8 cellular contexts compared by ENCODE assay signal in the genomic region with DNA sequence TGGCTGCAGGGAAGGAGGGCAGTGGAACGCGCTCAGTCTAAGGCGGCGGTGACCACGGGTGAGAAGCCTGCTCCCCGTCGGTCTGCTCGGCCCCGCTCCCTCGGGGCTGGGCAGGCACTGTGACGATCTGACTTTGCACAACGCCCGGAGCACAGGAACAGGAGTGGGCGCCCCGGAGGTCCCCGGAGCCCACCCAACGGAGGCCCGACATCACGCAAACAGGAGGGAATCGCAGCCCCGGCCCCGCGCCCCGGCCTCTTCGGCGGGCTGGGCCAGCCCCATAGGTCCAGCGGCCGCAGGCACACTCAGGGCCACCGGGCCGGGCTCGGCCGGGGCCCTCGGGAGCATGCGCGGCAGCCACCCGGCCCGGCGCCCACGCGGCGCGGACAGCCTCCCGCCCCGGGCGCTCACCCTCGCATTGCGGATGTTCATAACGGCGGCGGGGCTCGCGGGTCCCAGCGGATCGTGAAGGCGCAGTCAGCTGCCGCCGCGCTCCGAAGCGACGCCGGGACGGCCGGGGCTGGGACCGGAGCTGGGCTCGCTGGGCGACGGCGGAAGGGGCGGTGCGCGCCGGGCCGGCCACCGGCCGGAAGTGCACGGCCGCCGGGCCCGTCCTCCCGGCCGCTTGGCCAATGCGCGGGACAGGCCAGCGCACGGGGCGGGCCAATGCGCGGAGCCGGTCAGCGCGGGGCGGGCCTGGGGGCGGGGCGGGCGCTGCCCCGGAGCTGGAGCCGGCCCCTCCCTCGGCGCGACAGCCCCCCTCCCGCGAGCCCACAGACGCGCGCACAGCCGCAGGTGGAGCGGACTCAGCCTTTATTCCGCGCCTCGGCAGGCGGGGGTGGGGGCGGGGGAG. TPM values are rescaled to one million over a fixed set of nuclear protein-coding genes. Genes with fewer than 3 reads are reported as not detected.
A peak's percentile ranks its signal among the peaks of the same experiment; 100 is the strongest.
DNase-seq lines count a peak whose midpoint lies in the region; ATAC-seq, FAIRE-seq and TF ChIP-seq lines count a peak whose summit lies in the region.

A gene (minus strand): TSS at position 565 of the 853 bp plus-strand sequence. CDS start 133 bp downstream, at position 432.

- 0 out of 2 replicates have a peak, but pooled peaks cover under 1% of the 10 kb centered on the region for H3K4me1 ChIP-seq in PC-9 (replicated peaks; ENCODE audit: insufficient read depth)
- H3K4me1 ChIP-seq in naive thymus-derived CD4-positive, alpha-beta T cell (ENCODE audit: control insufficient read depth in 2 of 2, insufficient read depth in 2 of 2, low read length in 2 of 2): no peaks in the 10 kb centered on the region
- H3K4me1 ChIP-seq in testis: no peaks in the 10 kb centered on the region

- no peak within 1 kb of the TSS for H3K27ac ChIP-seq in PC-9
- H3K27ac ChIP-seq in naive thymus-derived CD4-positive, alpha-beta T cell (ENCODE audit: low read depth, low read length): peak within 1 kb of the TSS; percentile 60
- H3K27ac ChIP-seq in testis: no peak within 1 kb of the TSS

- CTCF ChIA-PET in PC-9 (lab: Charles Lee): interaction anchor here (0.7 kb wide), 1 partner anchor 28 kb away, joined by 4 read pairs; no protein-coding TSS in a partner anchor
- CTCF ChIA-PET in naive thymus-derived CD4-positive, alpha-beta T cell (lab: Charles Lee): interaction anchor here (1.1 kb wide), 1 partner anchor 11 kb away, joined by 3 read pairs; no protein-coding TSS in a partner anchor

- no peak for FAIRE-seq in D721Med (lab: Jason Lieb, UNC)

- WGBS in testis, 2 donors: 0 to 1% methylated on average over 2 to 18 of the region's 113 CpGs

- no TSS peak for BruUV-seq in PC-9 (replicated peaks; lab: Mats Ljungman, UMichigan)

- peak within 1 kb of the TSS; percentile 85 for H3K4me3 ChIP-seq in PC-9
- H3K4me3 ChIP-seq in naive thymus-derived CD4-positive, alpha-beta T cell (ENCODE audit: low read length): peak within 1 kb of the TSS; percentile 39
- peak within 1 kb of the TSS; percentile 47 to 63 for H3K4me3 ChIP-seq in testis

- H3K27me3 ChIP-seq in PC-9 (ENCODE audit: insufficient read depth, low read depth): no peaks in the 10 kb centered on the region
- H3K27me3 ChIP-seq in naive thymus-derived CD4-positive, alpha-beta T cell (ENCODE audit: control insufficient read depth in 2 of 2, insufficient read depth in 2 of 2, low read length in 2 of 2): no peaks in the 10 kb centered on the region
- no peaks in the 10 kb centered on the region for H3K27me3 ChIP-seq in testis

- peaks cover 8% of the 10 kb centered on the region; the same call in 1 of the 2 replicates for H3F3A ChIP-seq in PC-9 (ENCODE audit: insufficient read depth, low read depth)

- H3K9me2 ChIP-seq in PC-9 (ENCODE audit: insufficient read depth): no peaks in the 10 kb centered on the region

- peak within 1 kb of the TSS; percentile 62 for H2AFZ ChIP-seq in PC-9

- H3K9me3 Mint-ChIP-seq in activated T-helper 2 cell treated with anti-CD3 and anti-CD28 coated beads, Interferon-gamma antibody, Interleukin-2, Interleukin-4, amounts not matched to agents 10 μg/mL and 5 μg/mL and 100 μg/mL, durations not matched to agents 14 hours and 24 hours and 36 hours: no peaks in the 10 kb centered on the region
- H3K9me3 Mint-ChIP-seq in naive thymus-derived CD4-positive, alpha-beta T cell: no peaks in the 10 kb centered on the region

- H3K9me3 ChIP-seq in PC-9 (ENCODE audit: insufficient read depth, low read depth): no peaks in the 10 kb centered on the region
- H3K9me3 ChIP-seq in naive thymus-derived CD4-positive, alpha-beta T cell (ENCODE audit: control insufficient read depth in 2 of 3, low read length in 3 of 3): no peaks in the 10 kb centered on the region
- no peaks in the 10 kb centered on the region for H3K9me3 ChIP-seq in testis

- H3K4me2 ChIP-seq in PC-9: peak within 1 kb of the TSS; percentile 92

- H3K36me3 Mint-ChIP-seq in activated T-helper 2 cell treated with anti-CD3 and anti-CD28 coated beads, Interferon-gamma antibody, Interleukin-2, Interleukin-4, amounts not matched to agents 10 μg/mL and 5 μg/mL and 100 μg/mL, durations not matched to agents 14 hours and 24 hours and 36 hours (ENCODE audit: low read depth): peaks cover 27% of the 10 kb centered on the region
- H3K36me3 Mint-ChIP-seq in naive thymus-derived CD4-positive, alpha-beta T cell: peaks cover 0 to 4% (median 0%) of the 10 kb centered on the region in 5 donors

- POLR2A ChIA-PET in PC-9 (lab: Charles Lee; ENCODE audit: unreplicated experiment): interaction anchor here (0.6 kb wide), 2 partner anchors 168 to 464 kb away, joined by 3 to 6 read pairs; no protein-coding TSS in a partner anchor
- POLR2A ChIA-PET in naive thymus-derived CD4-positive, alpha-beta T cell (lab: Charles Lee): interaction anchor here (17.4 to 21.0 kb wide), 2 partner anchors 8 to 9 kb away, joined by 384 read pairs; a partner anchor contains a TSS

- H3K36me3 ChIP-seq in PC-9 (ENCODE audit: low read depth) (no peaks in the 10 kb centered on the region), testis (ENCODE audit: low read depth, missing control alignments) (no peaks in the 10 kb centered on the region)
- H3K36me3 ChIP-seq in naive thymus-derived CD4-positive, alpha-beta T cell (ENCODE audit: control insufficient read depth in 2 of 3, insufficient read depth in 3 of 3, low read length in 3 of 3): peaks cover 0 to 15% (median 0%) of the 10 kb centered on the region in 3 experiments

- H3K4me1 Mint-ChIP-seq in activated T-helper 2 cell treated with anti-CD3 and anti-CD28 coated beads, Interferon-gamma antibody, Interleukin-2, Interleukin-4, amounts not matched to agents 10 μg/mL and 5 μg/mL and 100 μg/mL, durations not matched to agents 14 hours and 24 hours and 36 hours (ENCODE audit: low read depth): peaks cover 2% of the 10 kb centered on the region
- H3K4me1 Mint-ChIP-seq in naive thymus-derived CD4-positive, alpha-beta T cell: peaks cover 0 to 34% (median 17%) of the 10 kb centered on the region in 7 donors

- peaks cover 23% of the 10 kb centered on the region for H3K79me2 ChIP-seq in PC-9 (ENCODE audit: low read depth)

- TF ChIP-seq POLR2A in testis (IDR thresholded peaks at IDR 0.05): no peak

- peak; percentile 73 for ATAC-seq in GM19467 (IDR thresholded peaks at IDR 0.05; ENCODE audit: unreplicated experiment)
- peak; percentile 92 for ATAC-seq in naive thymus-derived CD4-positive, alpha-beta T cell

- peak; percentile 78 for DNase-seq in D721Med (ENCODE audit: insufficient read length, low spot score)
- DNase-seq in HPDE6-E6E7 (ENCODE audit: extremely low spot score): peak; percentile 87
- peak in 1 of 2 experiments; percentile 87 for DNase-seq in PC-9
- peak; percentile 50 for DNase-seq in activated T-helper 2 cell treated with anti-CD3 and anti-CD28 coated beads, Interferon-gamma antibody, Interleukin-2, Interleukin-4, amounts not matched to agents 10 μg/mL and 5 μg/mL and 100 μg/mL, durations not matched to agents 14 hours and 24 hours and 36 hours (ENCODE audit: low spot score)
- DNase-seq in fibroblast of peridontal ligament (ENCODE audit: extremely low read depth): peak; percentile 40
- peak in 7 of 9 donors; percentile 19 to 76 (median 34) for DNase-seq in naive thymus-derived CD4-positive, alpha-beta T cell
- DNase-seq in testis: peak; percentile 73

- H4K20me1 ChIP-seq in PC-9 (ENCODE audit: insufficient read depth): no peaks in the 10 kb centered on the region; the same call in 1 of the 2 replicates

- intact Hi-C loops in PC-9 (cut with micrococcal nuclease; ENCODE audit: unreplicated experiment): loop anchor here (2.0 kb wide), 1 partner anchor 210 kb away; a partner anchor contains a TSS
- intact Hi-C loops in activated T-helper 2 cell treated with anti-CD3 and anti-CD28 coated beads, Interferon-gamma antibody, Interleukin-2, Interleukin-4, amounts not matched to agents 10 μg/mL and 5 μg/mL and 100 μg/mL, durations not matched to agents 14 hours and 24 hours and 36 hours (cut with micrococcal nuclease): no loop called here
- intact Hi-C loops in naive thymus-derived CD4-positive, alpha-beta T cell (cut with micrococcal nuclease): loop anchor here (1.0 kb wide), 2 partner anchors 8 to 13 kb away; a partner anchor contains a TSS
- intact Hi-C loops in testis (cut with DNase I; ENCODE audit: low total_unique reads): no loop called here

- TF ChIP-seq CTCF in D721Med (IDR thresholded peaks at IDR 0.05; ENCODE audit: insufficient read depth, missing control alignments): no peak
- no peak for TF ChIP-seq CTCF in PC-9 (conservative IDR thresholded peaks at IDR 0.05)
- no peak for TF ChIP-seq CTCF in testis (IDR thresholded peaks at IDR 0.05)

- no peaks in the 10 kb centered on the region for H3K27me3 Mint-ChIP-seq in activated T-helper 2 cell treated with anti-CD3 and anti-CD28 coated beads, Interferon-gamma antibody, Interleukin-2, Interleukin-4, amounts not matched to agents 10 μg/mL and 5 μg/mL and 100 μg/mL, durations not matched to agents 14 hours and 24 hours and 36 hours (ENCODE audit: low read depth)
- H3K27me3 Mint-ChIP-seq in naive thymus-derived CD4-positive, alpha-beta T cell: no peaks in the 10 kb centered on the region

- peak within 1 kb of the TSS; percentile 84 for H3K4me3 Mint-ChIP-seq in activated T-helper 2 cell treated with anti-CD3 and anti-CD28 coated beads, Interferon-gamma antibody, Interleukin-2, Interleukin-4, amounts not matched to agents 10 μg/mL and 5 μg/mL and 100 μg/mL, durations not matched to agents 14 hours and 24 hours and 36 hours (ENCODE audit: low read depth)
- peak within 1 kb of the TSS; percentile 80 to 90 (median 87) for H3K4me3 Mint-ChIP-seq in naive thymus-derived CD4-positive, alpha-beta T cell

- H3K27ac Mint-ChIP-seq in activated T-helper 2 cell treated with anti-CD3 and anti-CD28 coated beads, Interferon-gamma antibody, Interleukin-2, Interleukin-4, amounts not matched to agents 10 μg/mL and 5 μg/mL and 100 μg/mL, durations not matched to agents 14 hours and 24 hours and 36 hours: peak within 1 kb of the TSS; percentile 42
- peak within 1 kb of the TSS; percentile 62 to 90 (median 83) for H3K27ac Mint-ChIP-seq in naive thymus-derived CD4-positive, alpha-beta T cell

RNA-seq across cellular contexts. Expression of the gene that starts here (rescaled TPM):
- total RNA-seq in PC-9 (2021) (181 and 189 TPM in 2 replicates), testis (10 to 100 TPM; 46.7 to 52.8 TPM)
- 127 and 128 TPM in 2 replicates for total RNA-seq in activated T-helper 2 cell treated with anti-CD3 and anti-CD28 coated beads, Interferon-gamma antibody, Interleukin-2, Interleukin-4, amounts not matched to agents 10 μg/mL and 5 μg/mL and 100 μg/mL, durations not matched to agents 14 hours and 24 hours and 36 hours
- 10 to 100 TPM; 45.2 to 79.7 (median 75.6) TPM for total RNA-seq in naive thymus-derived CD4-positive, alpha-beta T cell
- 10 to 100 TPM; 37.6 to 47.2 TPM for polyA plus RNA-seq in naive thymus-derived CD4-positive, alpha-beta T cell
- 33.9 TPM for polyA plus RNA-seq in testis (ENCODE audit: insufficient read depth, low read depth, low replicate concordance)

Comparison
In these comparisons a context has a peak if more than half of its experiments do, and no peak if none do; other contexts are left out.
1. intact Hi-C loops: an anchor here in PC-9 (2.0 kb wide) and naive thymus-derived CD4-positive, alpha-beta T cell (1.0 kb wide); none called in activated T-helper 2 cell treated with anti-CD3 and anti-CD28 coated beads, Interferon-gamma antibody, Interleukin-2, Interleukin-4, amounts not matched to agents 10 μg/mL and 5 μg/mL and 100 μg/mL, durations not matched to agents 14 hours and 24 hours and 36 hours and testis.